ENCODE assay signal across 23 cellular contexts in genomic region chr11:72451836-72452376, GRCh38.
"Had no signal": no experiment of that assay in that cellular context is flagged by ENCODE, and none has a peak within 500 bp of the region (broad histone marks: within the 10 kb centered on the region; RNA-seq: fewer than 3 reads in every experiment).

No MANE protein-coding gene starts in this region.

- H3K4me1 Mint-ChIP-seq: activated B cell treated with CpG ODN at 0.5 μM for 24 hours; activated CD4-positive, alpha-beta memory T cell treated with anti-CD3 and anti-CD28 coated beads, Interleukin-2, amount 10 ng/mL, durations not matched to agents 7 days and 5 days; activated CD4-positive, alpha-beta T cell treated with anti-CD3 and anti-CD28 coated beads for 36 hours; activated naive CD4-positive, alpha-beta T cell treated with anti-CD3 and anti-CD28 coated beads, Interleukin-2, amount 50 U/mL, for 24 hours had no signal

- H3K36me3 Mint-ChIP-seq: activated naive CD4-positive, alpha-beta T cell treated with anti-CD3 and anti-CD28 coated beads, Interleukin-2, amount 50 U/mL, for 24 hours had no signal

- ATAC-seq: activated CD4-positive, alpha-beta T cell treated with anti-CD3 and anti-CD28 coated beads for 36 hours; PC-3; SK-N-SH treated with all-trans-retinoic acid at 6 μM for 48 hours had no signal

- DNase-seq: activated B cell treated with CpG ODN at 0.5 μM for 24 hours; activated CD4-positive, alpha-beta memory T cell treated with anti-CD3 and anti-CD28 coated beads, Interleukin-2, amount 10 ng/mL, durations not matched to agents 7 days and 5 days; activated CD4-positive, alpha-beta T cell treated with anti-CD3 and anti-CD28 coated beads for 36 hours; activated CD4-positive, alpha-beta T cell treated with anti-CD3 and anti-CD28 coated beads, Interleukin-2, amount 50 U/mL, for 1 hour; activated effector memory CD4-positive, alpha-beta T cell treated with Interleukin-2 at 50 U/mL for 16 hours; activated naive CD4-positive, alpha-beta T cell; activated T-cell treated with anti-CD3 and anti-CD28 coated beads for 4 hours; caudate nucleus; MV-4-11; NCI-H1092 treated with DMSO at 0.1 percent for 48 hours; NCI-H1417 treated with DMSO at 0.1 percent for 48 hours; NCI-H1694; NCI-H2029 treated with DMSO at 0.1 percent for 48 hours; NCI-H510A treated with DMSO at 0.1 percent for 48 hours; NCI-H69; NK-92 treated with Interleukin-12 subunit alpha and Interleukin-12 subunit beta, amount 100 ng/mL, for 24 hours; PC-3; SHP77 had no signal

- H3K27ac Mint-ChIP-seq: activated B cell treated with CpG ODN at 0.5 μM for 24 hours; activated CD4-positive, alpha-beta memory T cell treated with anti-CD3 and anti-CD28 coated beads, Interleukin-2, amount 10 ng/mL, durations not matched to agents 7 days and 5 days; activated CD4-positive, alpha-beta T cell treated with anti-CD3 and anti-CD28 coated beads for 36 hours; activated naive CD4-positive, alpha-beta T cell treated with anti-CD3 and anti-CD28 coated beads, Interleukin-2, amount 50 U/mL, for 24 hours; T-helper 1 cell treated with Interleukin-12 subunit alpha and Interleukin-12 subunit beta and Interleukin-4 antibody, amounts not matched to agents 30 μg/mL and 1 μg/mL, for 36 hours had no signal

- H3K4me3 ChIP-seq: breast epithelium, SJSA1 had no signal

- H3K9me3 Mint-ChIP-seq: activated B cell treated with CpG ODN at 0.5 μM for 24 hours; activated CD4-positive, alpha-beta memory T cell treated with anti-CD3 and anti-CD28 coated beads, Interleukin-2, amount 10 ng/mL, durations not matched to agents 7 days and 5 days; activated naive CD4-positive, alpha-beta T cell treated with anti-CD3 and anti-CD28 coated beads, Interleukin-2, amount 50 U/mL, for 24 hours; T-helper 1 cell treated with Interleukin-12 subunit alpha and Interleukin-12 subunit beta and Interleukin-4 antibody, amounts not matched to agents 30 μg/mL and 1 μg/mL, for 36 hours had no signal

- H3K4me3 Mint-ChIP-seq: activated B cell treated with CpG ODN at 0.5 μM for 24 hours; activated CD4-positive, alpha-beta memory T cell treated with anti-CD3 and anti-CD28 coated beads, Interleukin-2, amount 10 ng/mL, durations not matched to agents 7 days and 5 days; activated CD4-positive, alpha-beta T cell treated with anti-CD3 and anti-CD28 coated beads for 36 hours; activated naive CD4-positive, alpha-beta T cell treated with anti-CD3 and anti-CD28 coated beads, Interleukin-2, amount 50 U/mL, for 24 hours; T-helper 1 cell treated with Interleukin-12 subunit alpha and Interleukin-12 subunit beta and Interleukin-4 antibody, amounts not matched to agents 30 μg/mL and 1 μg/mL, for 36 hours had no signal
